ENCODE assay signal across 8 cellular contexts in genomic region chr10:103276941-103277712, GRCh38. TPM values are rescaled to one million over a fixed set of nuclear protein-coding genes. Genes with fewer than 3 reads are reported as not detected.
DNase-seq lines count a peak whose midpoint lies in the region; ATAC-seq and TF ChIP-seq lines count a peak whose summit lies in the region.

INA (plus strand) TSS chr10:103277138; CDS start chr10:103277212, 74 bp downstream.

- H3K36me3 ChIP-seq in testis (ENCODE audit: low read depth, missing control alignments), result no peaks in the 10 kb centered on the region

- no peaks in the 10 kb centered on the region for H3K27me3 ChIP-seq in testis

- H3K4me3 ChIP-seq in testis, result peak within 1 kb of the TSS; percentile 49 to 61

- H3K4me1 Mint-ChIP-seq in brain, result peaks cover 53% of the 10 kb centered on the region

- peaks cover 0 to 8% (median 0%) of the 10 kb centered on the region in 5 experiments for H3K9me3 Mint-ChIP-seq in brain

- peaks cover 20% of the 10 kb centered on the region for H3K36me3 Mint-ChIP-seq in brain

- no peaks in the 10 kb centered on the region for H3K4me1 ChIP-seq in testis

- no peak for TF ChIP-seq POLR2A in testis (IDR thresholded peaks at IDR 0.05)

- H3K27ac Mint-ChIP-seq in brain, result peak within 1 kb of the TSS in 4 of 5 experiments; percentile 38 to 93 (median 68)

- no peak for TF ChIP-seq CTCF in brain (conservative IDR thresholded peaks at IDR 0.05)
- no peak for TF ChIP-seq CTCF in testis (IDR thresholded peaks at IDR 0.05)

- 1 to 2% methylated on average over 32 to 73 of the region's 101 CpGs for WGBS in testis, 2 donors

- intact Hi-C loops in testis (cut with DNase I; ENCODE audit: low total_unique reads), result no loop called here

- H3K27me3 Mint-ChIP-seq in brain, result peaks cover 50% of the 10 kb centered on the region

- DNase-seq in AG08396 (ENCODE audit: low spot score), result peak; percentile 87
- DNase-seq in NCI-H82 treated with DMSO at 0.1 percent for 48 hours (lab: John Stamatoyannopoulos, UW; ENCODE audit: unreplicated experiment), result peak; percentile 60
- peak; percentile 94 for DNase-seq in left kidney (ENCODE audit: low read depth, low spot score)
- peak; percentile 30 for DNase-seq in testis

- H3K4me3 Mint-ChIP-seq in brain, result peak within 1 kb of the TSS; percentile 89 to 96 (median 93)

- H3K27ac ChIP-seq in testis, result no peak within 1 kb of the TSS

- ATAC-seq in GM18502 (IDR thresholded peaks at IDR 0.05; ENCODE audit: poor library complexity, unreplicated experiment) (peak; percentile 49), GM21737 (IDR thresholded peaks at IDR 0.05; ENCODE audit: unreplicated experiment) (no peak), GM19023 (IDR thresholded peaks at IDR 0.05; ENCODE audit: unreplicated experiment) (no peak)

- H3K9me3 ChIP-seq in testis, result no peaks in the 10 kb centered on the region

RNA-seq across cellular contexts. Expression of gene INA, which starts in this region (rescaled TPM):
- 265 TPM for polyA plus RNA-seq in brain (ENCODE audit: insufficient read depth, low read depth, low replicate concordance)
- 1 to 10 TPM; 4.3 to 5.2 TPM for total RNA-seq in testis
- 7.7 TPM for polyA plus RNA-seq in testis (ENCODE audit: insufficient read depth, low read depth, low replicate concordance)

Comparison
In these comparisons a context has a peak if more than half of its experiments do, and no peak if none do; other contexts are left out.
1. RNA of gene INA (polyA plus RNA-seq): 265 TPM in brain (single experiment); 7.7 TPM in testis (single experiment); every median in the first group is over 10 times any median in the second.
2. DNase-seq: peak in every context shown above with its lines; median percentile 94 in left kidney; 87 in AG08396; 60 in NCI-H82 treated with DMSO at 0.1 percent for 48 hours; 30 in testis.